13 cellular contexts compared by ENCODE assay signal in genomic region chr5:32471784-32472183, GRCh38. TPM values are rescaled to one million over a fixed set of nuclear protein-coding genes. Genes with fewer than 3 reads are reported as not detected.
DNase-seq lines count a peak whose midpoint lies in the region; ATAC-seq and TF ChIP-seq lines count a peak whose summit lies in the region.
"Had no signal": no experiment of that assay in that cellular context is flagged by ENCODE, and none has a peak within 500 bp of the region (broad histone marks: within the 10 kb centered on the region; RNA-seq: fewer than 3 reads in every experiment).

No MANE protein-coding gene starts in this region.

- no peaks in the 10 kb centered on the region for H3K27me3 ChIP-seq in GM23338 (ENCODE audit: insufficient read depth)
- H3K27me3 ChIP-seq in neural progenitor cell = no peaks in the 10 kb centered on the region
- H3K27me3 ChIP-seq: SJSA1 had no signal

- no peak overlapping the region for H3K9ac ChIP-seq in neural progenitor cell

- H3K4me1 ChIP-seq in GM23338 (ENCODE audit: insufficient read depth) (no peaks in the 10 kb centered on the region), neural progenitor cell (peaks cover 7% of the 10 kb centered on the region)
- H3K4me1 ChIP-seq: SJSA1 had no signal

- H2AFZ ChIP-seq in GM23338 = no peak overlapping the region
- H2AFZ ChIP-seq in neural progenitor cell (replicated peaks) = peak overlapping the region; percentile 29

- no peaks in the 10 kb centered on the region for H3K79me2 ChIP-seq in GM23338 (replicated peaks; ENCODE audit: insufficient read depth)
- H3K79me2 ChIP-seq in neural progenitor cell (ENCODE audit: low read depth) = no peaks in the 10 kb centered on the region

- TF ChIP-seq CTCF in GM23338 (conservative IDR thresholded peaks at IDR 0.05; ENCODE audit: low read depth in 2 of 2) (peak in 1 of 2 experiments; percentile 23; a peak in 1 of 4 replicates), neural progenitor cell (IDR thresholded peaks at IDR 0.05) (no peak)

- DNase-seq in GM23338 (ENCODE audit: low spot score) (peak; percentile 16), NCI-H1694 (lab: John Stamatoyannopoulos, UW) (peak; percentile 45), fibroblast of gingiva (ENCODE audit: low read depth) (peak; percentile 13), neural progenitor cell (ENCODE audit: low spot score) (no peak), mesenteric fat pad (ENCODE audit: low spot score) (no peak)
- no peak for DNase-seq in effector memory CD8-positive, alpha-beta T cell
- DNase-seq: activated CD8-positive, alpha-beta T cell treated with anti-CD3 and anti-CD28 coated beads, Interleukin-2, amount 10 ng/mL, durations not matched to agents 7 days and 5 days; CD4-positive, CD25-positive, alpha-beta regulatory T cell; islet precursor cell; MM.1S had no signal

- H3K27ac ChIP-seq in GM23338 (ENCODE audit: low read depth) (no peak overlapping the region), neural progenitor cell (no peak overlapping the region)
- H3K27ac ChIP-seq: SJSA1 had no signal

- H3K4me3 ChIP-seq in GM23338 (no peak overlapping the region), neural progenitor cell (no peak overlapping the region)
- H3K4me3 ChIP-seq: SJSA1 had no signal

- no peak overlapping the region for H3K27ac Mint-ChIP-seq in GM23338
- no peak overlapping the region for H3K27ac Mint-ChIP-seq in neural progenitor cell
- no peak overlapping the region for H3K27ac Mint-ChIP-seq in effector memory CD8-positive, alpha-beta T cell
- H3K27ac Mint-ChIP-seq: activated CD8-positive, alpha-beta T cell treated with anti-CD3 and anti-CD28 coated beads, Interleukin-2, amount 10 ng/mL, durations not matched to agents 7 days and 5 days; activated T-helper 17 cell treated with anti-CD3 and anti-CD28 coated beads, Interleukin-2, amount 50 U/mL, for 72 hours; CD4-positive, CD25-positive, alpha-beta regulatory T cell had no signal

- ATAC-seq in GM23338 (no peak), HG02938 (IDR thresholded peaks at IDR 0.05; ENCODE audit: unreplicated experiment) (no peak)
- ATAC-seq in effector memory CD8-positive, alpha-beta T cell (replicated peaks) = no peak
- ATAC-seq: activated CD8-positive, alpha-beta T cell treated with anti-CD3 and anti-CD28 coated beads, Interleukin-2, amount 10 ng/mL, durations not matched to agents 7 days and 5 days; activated T-helper 17 cell treated with anti-CD3 and anti-CD28 coated beads, Interleukin-2, amount 50 U/mL, for 72 hours had no signal

- H3K4me1 Mint-ChIP-seq in GM23338 (peaks cover 14% of the 10 kb centered on the region), neural progenitor cell (peaks cover 30% of the 10 kb centered on the region)
- H3K4me1 Mint-ChIP-seq in effector memory CD8-positive, alpha-beta T cell (ENCODE audit: low read depth in 2 of 2) = no peaks in the 10 kb centered on the region
- H3K4me1 Mint-ChIP-seq: activated T-helper 17 cell treated with anti-CD3 and anti-CD28 coated beads, Interleukin-2, amount 50 U/mL, for 72 hours; CD4-positive, CD25-positive, alpha-beta regulatory T cell had no signal

- H3K9me2 ChIP-seq in GM23338 (ENCODE audit: insufficient read depth) = no peaks in the 10 kb centered on the region

- no peaks in the 10 kb centered on the region for H3F3A ChIP-seq in GM23338 (replicated peaks; ENCODE audit: low read depth)
- H3F3A ChIP-seq in neural progenitor cell (ENCODE audit: low read depth) = peaks cover 7% of the 10 kb centered on the region

- H4K20me1 ChIP-seq in GM23338 (replicated peaks; ENCODE audit: insufficient read depth) (no peaks in the 10 kb centered on the region), neural progenitor cell (ENCODE audit: low read depth) (no peaks in the 10 kb centered on the region)

- H3K4me3 Mint-ChIP-seq in GM23338 (no peak overlapping the region), neural progenitor cell (no peak overlapping the region)
- no peak overlapping the region for H3K4me3 Mint-ChIP-seq in effector memory CD8-positive, alpha-beta T cell
- H3K4me3 Mint-ChIP-seq: activated CD8-positive, alpha-beta T cell treated with anti-CD3 and anti-CD28 coated beads, Interleukin-2, amount 10 ng/mL, durations not matched to agents 7 days and 5 days; activated T-helper 17 cell treated with anti-CD3 and anti-CD28 coated beads, Interleukin-2, amount 50 U/mL, for 72 hours; CD4-positive, CD25-positive, alpha-beta regulatory T cell had no signal

- H3K36me3 Mint-ChIP-seq in GM23338 (ENCODE audit: low read depth) (no peaks in the 10 kb centered on the region), neural progenitor cell (no peaks in the 10 kb centered on the region)
- H3K36me3 Mint-ChIP-seq in effector memory CD8-positive, alpha-beta T cell (ENCODE audit: insufficient read depth) = peaks cover 2% of the 10 kb centered on the region
- H3K36me3 Mint-ChIP-seq: CD4-positive, CD25-positive, alpha-beta regulatory T cell had no signal

- H3K4me2 ChIP-seq in GM23338 = no peak overlapping the region
- H3K4me2 ChIP-seq in neural progenitor cell = no peak overlapping the region

- H3K36me3 ChIP-seq in GM23338 (ENCODE audit: insufficient read depth) (no peaks in the 10 kb centered on the region), neural progenitor cell (no peaks in the 10 kb centered on the region)
- H3K36me3 ChIP-seq: SJSA1 had no signal

- H3K9me3 Mint-ChIP-seq in GM23338 (no peaks in the 10 kb centered on the region), neural progenitor cell (peaks cover 2% of the 10 kb centered on the region)
- no peaks in the 10 kb centered on the region for H3K9me3 Mint-ChIP-seq in effector memory CD8-positive, alpha-beta T cell
- H3K9me3 Mint-ChIP-seq: activated T-helper 17 cell treated with anti-CD3 and anti-CD28 coated beads, Interleukin-2, amount 50 U/mL, for 72 hours had no signal

- no peaks in the 10 kb centered on the region for H3K9me3 ChIP-seq in neural progenitor cell (ENCODE audit: low read depth)
- H3K9me3 ChIP-seq: SJSA1 had no signal

- H3K27me3 Mint-ChIP-seq in GM23338 (ENCODE audit: insufficient read depth, low read depth, poor library complexity) (no peaks in the 10 kb centered on the region), neural progenitor cell (ENCODE audit: insufficient read depth, low read depth) (peaks cover 5% of the 10 kb centered on the region)
- peaks cover 0 to 8% of the 10 kb centered on the region in 2 donors for H3K27me3 Mint-ChIP-seq in effector memory CD8-positive, alpha-beta T cell
- H3K27me3 Mint-ChIP-seq: activated T-helper 17 cell treated with anti-CD3 and anti-CD28 coated beads, Interleukin-2, amount 50 U/mL, for 72 hours had no signal

TF ChIP-seq in GM23338, 12 proteins besides CTCF, POLR2A, EP300 and RAD21 (continues in another document):
- no peak for TF ChIP-seq EZH2 (IDR thresholded peaks at IDR 0.05; ENCODE audit: low read depth, unreplicated experiment)

RNA-seq across cellular contexts. Expression of gene ZFR, which starts 27.2 kb away (rescaled TPM):
- total RNA-seq in GM23338 (2014; rRNA removed; shearing (Covaris generic)) = 103 and 107 TPM in 2 replicates
- 79.2 and 92.4 TPM in 2 replicates for polyA plus RNA-seq in GM23338 (2016; fragmentation: Nextera tagmentation; extraction: Ambion mirVana)
- 108 and 131 TPM in 2 replicates for total RNA-seq in neural progenitor cell (ENCODE audit: low replicate concordance)
- 78.5 TPM for total RNA-seq in mesenteric fat pad

Comparison
In these comparisons a context has a peak if more than half of its experiments do, and no peak if none do; other contexts are left out.
1. DNase-seq: peak in GM23338 (single experiment), NCI-H1694 (single experiment) and fibroblast of gingiva (single experiment); none in neural progenitor cell (single experiment), mesenteric fat pad (single experiment) and effector memory CD8-positive, alpha-beta T cell (0 of 3).